Comparison of ENCODE assay signal across 22 cellular contexts in genomic region chr6:138586638-138587037, GRCh38.
DNase-seq lines count a peak whose midpoint lies in the region; ATAC-seq, FAIRE-seq and TF ChIP-seq lines count a peak whose summit lies in the region.
"Had no signal": no experiment of that assay in that cellular context is flagged by ENCODE, and none has a peak within 500 bp of the region (broad histone marks: within the 10 kb centered on the region; RNA-seq: fewer than 3 reads in every experiment).

No MANE protein-coding gene starts in this region.

- peaks cover 4% of the 10 kb centered on the region; the same call in 1 of the 2 replicates for H3K4me1 ChIP-seq in GM12878 (ENCODE audit: control insufficient read depth, insufficient read depth, low read length)
- H3K4me1 ChIP-seq: Peyer's patch had no signal

- POLR2A ChIA-PET in GM12878 (lab: Charles Lee): interaction anchor here (0.6 to 1.1 kb wide), 3 partner anchors 73 to 178 kb away, joined by 5 to 6 read pairs (median 5); no protein-coding TSS in a partner anchor

- RAD21 ChIA-PET in GM12878 (lab: Charles Lee; ENCODE audit: unreplicated experiment): interaction anchor here (0.8 to 3.5 kb wide), 6 partner anchors 9 to 182 kb away, joined by 3 to 13 read pairs (median 4); no protein-coding TSS in a partner anchor

- H3K9me3 ChIP-seq in GM12878 (replicated peaks; ENCODE audit: control insufficient read depth, insufficient read depth, low read length): no peaks in the 10 kb centered on the region
- H3K9me3 ChIP-seq: Peyer's patch, SK-N-SH had no signal

- in situ Hi-C loops in GM12878 (cut with MboI): loop anchor here (5.0 kb wide), 1 partner anchor 186 kb away; the partner anchor contains the start of gene CCDC28A

- CTCF ChIA-PET in GM12878 (lab: Yijun Ruan, JAX): interaction anchor here (0.6 to 10.1 kb wide), 11 partner anchors 11 to 579 kb away, joined by 3 to 418 read pairs (median 3); partner anchors contain the start of gene CCDC28A
- CTCF ChIA-PET in activated CD8-positive, alpha-beta memory T cell treated with anti-CD3 and anti-CD28 coated beads, Interleukin-2, amount 10 ng/mL, durations not matched to agents 7 days and 5 days (lab: Charles Lee): interaction anchor here (1.0 to 4.1 kb wide), 2 partner anchors 158 to 179 kb away, joined by 3 to 41 read pairs; no protein-coding TSS in a partner anchor

- H3K9me3 Mint-ChIP-seq in activated CD8-positive, alpha-beta memory T cell treated with anti-CD3 and anti-CD28 coated beads, Interleukin-2, amount 10 ng/mL, durations not matched to agents 7 days and 5 days (ENCODE audit: low read depth): no peaks in the 10 kb centered on the region
- H3K9me3 Mint-ChIP-seq: CD4-positive, alpha-beta memory T cell had no signal

- H3K4me1 Mint-ChIP-seq in activated CD8-positive, alpha-beta memory T cell treated with anti-CD3 and anti-CD28 coated beads, Interleukin-2, amount 10 ng/mL, durations not matched to agents 7 days and 5 days: peaks cover 15% of the 10 kb centered on the region

- DNase-seq in GM12878 (ENCODE audit: low read depth, low spot score) (no peak), globus pallidus (ENCODE audit: low spot score) (no peak), AG08395 (ENCODE audit: low spot score) (no peak), dedifferentiated amniotic fluid mesenchymal stem cell (ENCODE audit: extremely low spot score) (no peak)
- DNase-seq in activated CD8-positive, alpha-beta memory T cell treated with anti-CD3 and anti-CD28 coated beads, Interleukin-2, amount 10 ng/mL, durations not matched to agents 7 days and 5 days: no peak
- DNase-seq: Calu3; CD4-positive, alpha-beta memory T cell; DMS53; GM23248; NCI-H1417 treated with DMSO at 0.1 percent for 48 hours; NCI-H2029; NCI-H2171; NCI-H446 treated with DMSO at 0.1 percent for 48 hours; NCI-H748 treated with DMSO at 0.1 percent for 48 hours; Peyer's patch; SK-N-SH had no signal

- no peak for FAIRE-seq in GM12878 (lab: Jason Lieb, UNC)
- FAIRE-seq: K562 had no signal

- H3K79me2 ChIP-seq in GM12878 (ENCODE audit: control insufficient read depth, insufficient read depth, low read length): no peaks in the 10 kb centered on the region

- H4K20me1 ChIP-seq in GM12878 (ENCODE audit: control insufficient read depth, insufficient read depth): no peaks in the 10 kb centered on the region

- no peak overlapping the region for H3K4me2 ChIP-seq in GM12878 (ENCODE audit: control insufficient read depth, insufficient read depth)
- H3K4me2 ChIP-seq: SK-N-SH had no signal

- no peak overlapping the region for H3K27ac ChIP-seq in GM12878 (ENCODE audit: control insufficient read depth, insufficient read depth)
- H3K27ac ChIP-seq: GM23248, Peyer's patch had no signal

- ATAC-seq in GM18907 (IDR thresholded peaks at IDR 0.05; ENCODE audit: unreplicated experiment) (peak; percentile 57), GM21515 (IDR thresholded peaks at IDR 0.05; ENCODE audit: unreplicated experiment) (peak; percentile 50), HG03175 (IDR thresholded peaks at IDR 0.05; ENCODE audit: unreplicated experiment) (peak; percentile 54), GM12878 (peak; percentile 77)
- no peak for ATAC-seq in activated CD8-positive, alpha-beta memory T cell treated with anti-CD3 and anti-CD28 coated beads, Interleukin-2, amount 10 ng/mL, durations not matched to agents 7 days and 5 days
- ATAC-seq: HCT116, K562, Right ventricle myocardium inferior had no signal

- no peak overlapping the region for H3K27ac Mint-ChIP-seq in activated CD8-positive, alpha-beta memory T cell treated with anti-CD3 and anti-CD28 coated beads, Interleukin-2, amount 10 ng/mL, durations not matched to agents 7 days and 5 days

- WGBS in GM12878 (ENCODE audit: insufficient coverage, insufficient replicate concordance, low lambda C conversion rate, missing lambda C conversion rate): 40% methylated on average over 5 of the region's 5 CpGs

- no peak overlapping the region for H3K9ac ChIP-seq in GM12878 (ENCODE audit: control insufficient read depth, insufficient read depth, low read length)
- H3K9ac ChIP-seq: GM23248, SK-N-SH had no signal

- no peak overlapping the region for H3K4me3 ChIP-seq in GM12878
- H3K4me3 ChIP-seq: GM23248, K562, Peyer's patch had no signal

- H3K4me3 Mint-ChIP-seq in activated CD8-positive, alpha-beta memory T cell treated with anti-CD3 and anti-CD28 coated beads, Interleukin-2, amount 10 ng/mL, durations not matched to agents 7 days and 5 days: no peak overlapping the region
- H3K4me3 Mint-ChIP-seq: CD4-positive, alpha-beta memory T cell had no signal

- no peaks in the 10 kb centered on the region for H3K36me3 Mint-ChIP-seq in activated CD8-positive, alpha-beta memory T cell treated with anti-CD3 and anti-CD28 coated beads, Interleukin-2, amount 10 ng/mL, durations not matched to agents 7 days and 5 days
- H3K36me3 Mint-ChIP-seq: CD4-positive, alpha-beta memory T cell had no signal

- H3K27me3 ChIP-seq in GM12878 (replicated peaks in 1 of 2; ENCODE audit: control insufficient read depth in 2 of 2, insufficient read depth in 2 of 2, low read length in 1 of 2): no peaks in the 10 kb centered on the region
- H3K27me3 ChIP-seq: Peyer's patch had no signal

- no peak for TF ChIP-seq CTCF in GM12878 (IDR thresholded peaks at IDR 0.05 in 2 of 3, conservative IDR thresholded peaks at IDR 0.05 in 1 of 3; ENCODE audit: control insufficient read depth in 2 of 3, extremely low read depth in 1 of 3, insufficient read depth in 1 of 3, low read depth in 3 of 3, low read length in 3 of 3)

- TF ChIP-seq POLR2A in GM12878 (IDR thresholded peaks at IDR 0.05; ENCODE audit: low read depth, low read length): no peak

- SMC1A ChIA-PET in GM12878 (lab: Charles Lee; ENCODE audit: uncharacterized antibody, unreplicated experiment): interaction anchor here (1.0 to 8.8 kb wide), 6 partner anchors 9 to 470 kb away, joined by 4 to 332 read pairs (median 5); partner anchors contain the start of gene CCDC28A

- no peak for TF ChIP-seq RAD21 in GM12878 (IDR thresholded peaks at IDR 0.05; ENCODE audit: insufficient read depth, low read depth, low read length)

- no peak for TF ChIP-seq EP300 in GM12878 (IDR thresholded peaks at IDR 0.05; ENCODE audit: borderline replicate concordance in 1 of 2, control insufficient read depth in 1 of 2, low read depth in 2 of 2, low read length in 2 of 2)

- peaks cover 3% of the 10 kb centered on the region for H3K27me3 Mint-ChIP-seq in activated CD8-positive, alpha-beta memory T cell treated with anti-CD3 and anti-CD28 coated beads, Interleukin-2, amount 10 ng/mL, durations not matched to agents 7 days and 5 days

- no peaks in the 10 kb centered on the region for H3K36me3 ChIP-seq in GM12878 (ENCODE audit: control insufficient read depth in 2 of 2, insufficient read depth in 2 of 2, low read length in 1 of 2)
- H3K36me3 ChIP-seq: Peyer's patch had no signal

- no peak overlapping the region for H2AFZ ChIP-seq in GM12878 (ENCODE audit: control insufficient read depth, low read depth, low read length)
- H2AFZ ChIP-seq: GM23248 had no signal

- no TSS peak for BruUV-seq in GM12878 (replicated peaks; lab: Mats Ljungman, UMichigan)

- intact Hi-C loops in GM12878 (cut with micrococcal nuclease; ENCODE audit: unreplicated experiment): loop anchor here (5.0 kb wide), 2 partner anchors 64 to 401 kb away; partner anchors contain the start of gene REPS1

TF ChIP-seq in GM12878, 131 proteins besides CTCF, POLR2A, EP300 and RAD21:
- TF ChIP-seq ESRRA (IDR thresholded peaks at IDR 0.05; ENCODE audit: low read length) (no peak), RAD51 (IDR thresholded peaks at IDR 0.05) (no peak), JUNB (IDR thresholded peaks at IDR 0.05) (no peak), ZBTB11 (CRISPR knock-in tag; IDR thresholded peaks at IDR 0.05) (no peak)
- TF ChIP-seq, protein P1, sequence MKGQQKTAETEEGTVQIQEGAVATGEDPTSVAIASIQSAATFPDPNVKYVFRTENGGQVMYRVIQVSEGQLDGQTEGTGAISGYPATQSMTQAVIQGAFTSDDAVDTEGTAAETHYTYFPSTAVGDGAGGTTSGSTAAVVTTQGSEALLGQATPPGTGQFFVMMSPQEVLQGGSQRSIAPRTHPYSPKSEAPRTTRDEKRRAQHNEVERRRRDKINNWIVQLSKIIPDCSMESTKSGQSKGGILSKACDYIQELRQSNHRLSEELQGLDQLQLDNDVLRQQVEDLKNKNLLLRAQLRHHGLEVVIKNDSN (IDR thresholded peaks at IDR 0.05; ENCODE audit: borderline replicate concordance, extremely low read length, insufficient read depth, low read depth, low read length): no peak
